In the genomic region with DNA sequence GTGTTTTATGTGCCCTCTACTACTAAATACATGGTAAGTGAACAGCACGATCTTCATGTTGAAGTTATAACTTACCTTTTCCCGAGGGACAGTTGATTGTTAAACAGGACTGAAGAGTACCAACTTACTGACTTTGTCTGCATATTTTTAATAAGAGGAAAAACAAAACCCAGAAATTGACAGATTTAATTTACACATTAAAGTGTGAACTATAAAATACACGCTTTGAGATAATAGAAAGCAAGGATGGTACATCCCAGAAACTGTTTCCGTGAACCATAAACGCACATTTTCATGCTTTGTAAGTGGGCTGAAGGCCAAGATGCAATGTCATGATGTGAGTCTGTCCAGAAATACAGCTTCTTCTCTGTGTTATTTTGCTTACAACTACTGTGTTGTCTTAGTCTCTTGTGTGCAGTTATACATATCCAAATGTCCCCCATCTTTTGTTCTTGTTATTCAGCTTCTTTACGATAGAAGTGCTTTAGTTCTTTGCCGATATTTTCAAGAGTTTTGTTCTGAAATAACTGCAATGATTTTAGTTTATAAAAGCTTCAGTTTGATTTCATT, we compare ENCODE assay signal across 8 cellular contexts.
DNase-seq lines count a peak whose midpoint lies in the region; ATAC-seq and TF ChIP-seq lines count a peak whose summit lies in the region.

No MANE protein-coding gene starts in this region.

- no peaks in the 10 kb centered on the region for H3K9me2 ChIP-seq in Loucy (replicated peaks; ENCODE audit: low read depth, low read length)

- H3K36me3 Mint-ChIP-seq in brain (peaks cover 15% of the 10 kb centered on the region), neural crest cell (ENCODE audit: low read depth) (peaks cover 3% of the 10 kb centered on the region)

- no peak overlapping the region for H3K9ac ChIP-seq in Loucy (ENCODE audit: low read depth, low read length, poor library complexity, severe bottlenecking)

- peaks cover 6% of the 10 kb centered on the region for H3K79me2 ChIP-seq in Loucy (ENCODE audit: insufficient read depth, low read length)

- H3K27me3 ChIP-seq in Loucy (ENCODE audit: insufficient read depth, low read length, poor library complexity, severe bottlenecking): no peaks in the 10 kb centered on the region
- H3K27me3 ChIP-seq in sigmoid colon: no peaks in the 10 kb centered on the region

- peak overlapping the region; percentile 12 for H3K4me2 ChIP-seq in Loucy (ENCODE audit: low read depth, low read length, poor library complexity, severe bottlenecking)

- H3K9me3 Mint-ChIP-seq in brain: no peaks in the 10 kb centered on the region
- no peaks in the 10 kb centered on the region for H3K9me3 Mint-ChIP-seq in neural crest cell

- TF ChIP-seq EP300 in sigmoid colon (IDR thresholded peaks at IDR 0.05): no peak

- TF ChIP-seq CTCF in Loucy (conservative IDR thresholded peaks at IDR 0.05; ENCODE audit: low read length) (no peak), brain (conservative IDR thresholded peaks at IDR 0.05) (no peak), neural crest cell (conservative IDR thresholded peaks at IDR 0.05) (no peak), sigmoid colon (IDR thresholded peaks at IDR 0.05) (no peak)

- peaks cover 65% of the 10 kb centered on the region for H4K20me1 ChIP-seq in Loucy (ENCODE audit: insufficient read depth, low read length, poor library complexity, severe bottlenecking)

- H3F3A ChIP-seq in Loucy (ENCODE audit: low read depth): peaks cover 11% of the 10 kb centered on the region

- H3K4me1 Mint-ChIP-seq in brain (peaks cover 93% of the 10 kb centered on the region), neural crest cell (peaks cover 53% of the 10 kb centered on the region)

- no peak overlapping the region for H2AFZ ChIP-seq in Loucy (ENCODE audit: low read length)

- H3K36me3 ChIP-seq in Loucy (ENCODE audit: insufficient read depth, low read length): peaks cover 34% of the 10 kb centered on the region; the same call in 1 of the 2 replicates
- H3K36me3 ChIP-seq in sigmoid colon: peaks cover 0 to 12% (median 1%) of the 10 kb centered on the region in 4 donors

- H3K4me3 ChIP-seq in Loucy (ENCODE audit: low read length, poor library complexity, severe bottlenecking) (no peak overlapping the region), sigmoid colon (no peak overlapping the region)

- H3K4me1 ChIP-seq in Loucy (ENCODE audit: insufficient read depth, low read length, poor library complexity, severe bottlenecking): peaks cover 24% of the 10 kb centered on the region
- peaks cover 0 to 28% (median 24%) of the 10 kb centered on the region in 4 donors for H3K4me1 ChIP-seq in sigmoid colon

- 51 to 64% methylated on average over 7 of the region's 7 CpGs for WGBS in sigmoid colon, 2 donors

- H3K9me3 ChIP-seq in Loucy (ENCODE audit: insufficient read depth, low read depth, low read length): no peaks in the 10 kb centered on the region
- no peaks in the 10 kb centered on the region for H3K9me3 ChIP-seq in sigmoid colon

- ATAC-seq in GM19397 (IDR thresholded peaks at IDR 0.05; ENCODE audit: unreplicated experiment): no peak

- peak overlapping the region in 2 of 4 donors; percentile 44 to 60 for H3K27ac ChIP-seq in sigmoid colon

- peak overlapping the region; percentile 87 to 93 (median 91) for H3K27ac Mint-ChIP-seq in brain
- peak overlapping the region; percentile 28 for H3K27ac Mint-ChIP-seq in neural crest cell (ENCODE audit: unreplicated experiment)

- peak; percentile 32 for DNase-seq in NCI-H2171 treated with DMSO at 0.1 percent for 48 hours (lab: John Stamatoyannopoulos, UW)
- DNase-seq in NCI-H2171 (lab: John Stamatoyannopoulos, UW): no peak
- DNase-seq in neural crest cell (ENCODE audit: low read depth, low spot score): no peak
- no peak for DNase-seq in NCI-H345 treated with DMSO at 0.1 percent for 48 hours (lab: John Stamatoyannopoulos, UW; ENCODE audit: unreplicated experiment)
- no peak for DNase-seq in sigmoid colon

- no peak for TF ChIP-seq POLR2A in sigmoid colon (IDR thresholded peaks at IDR 0.05)

- intact Hi-C loops in sigmoid colon (cut with DNase I): loop anchor here (2.0 kb wide), 2 partner anchors 189 to 227 kb away; a partner anchor contains a TSS

- H3K4me3 Mint-ChIP-seq in brain (peak overlapping the region; percentile 44 to 69 (median 57)), neural crest cell (peak overlapping the region; percentile 22)

- no peaks in the 10 kb centered on the region for H3K27me3 Mint-ChIP-seq in brain
- H3K27me3 Mint-ChIP-seq in neural crest cell (ENCODE audit: low read depth): no peaks in the 10 kb centered on the region
